In genomic region chr13:52158629-52159158, GRCh38 we compare ENCODE assay signal across 8 cellular contexts. TPM values are rescaled to one million over a fixed set of nuclear protein-coding genes. Genes with fewer than 3 reads are reported as not detected.
DNase-seq lines count a peak whose midpoint lies in the region; ATAC-seq, FAIRE-seq and TF ChIP-seq lines count a peak whose summit lies in the region.

No MANE protein-coding gene starts in this region.

- H3K36me3 Mint-ChIP-seq in HFFc6 (ENCODE audit: low read depth): peaks cover 5% of the 10 kb centered on the region; the same call in 1 of the 2 replicates

- H3K4me3 Mint-ChIP-seq in HFFc6: peak overlapping the region; percentile 91

- peaks cover 53% of the 10 kb centered on the region for H3K4me1 Mint-ChIP-seq in HFFc6 (ENCODE audit: low read depth)

- peak overlapping the region; percentile 62 for H3K4ac ChIP-seq in mesendoderm (ENCODE audit: low read depth, low read length)

- H3K27me3 Mint-ChIP-seq in HFFc6 (ENCODE audit: insufficient read depth): peaks cover 2% of the 10 kb centered on the region; the same call in 1 of the 2 replicates

- no peaks in the 10 kb centered on the region for H3K9me3 Mint-ChIP-seq in HFFc6

- peak; percentile 42 for ATAC-seq in GM18498 (IDR thresholded peaks at IDR 0.05; ENCODE audit: unreplicated experiment)

- H3K79me2 ChIP-seq in mesendoderm (ENCODE audit: control insufficient read depth, insufficient read depth, low read length): no peaks in the 10 kb centered on the region

- no peak overlapping the region for H3K27ac ChIP-seq in mesendoderm (ENCODE audit: low read depth, low read length)
- no peak overlapping the region for H3K27ac ChIP-seq in urinary bladder (ENCODE audit: low read depth)

- H3K4me2 ChIP-seq in mesendoderm (ENCODE audit: low read length): peak overlapping the region; percentile 64

- H3K27ac Mint-ChIP-seq in HFFc6: peak overlapping the region; percentile 94

- H4K5ac ChIP-seq in mesendoderm (ENCODE audit: low read length): no peak overlapping the region

- peak overlapping the region; percentile 95 for H3K56ac ChIP-seq in mesendoderm (ENCODE audit: low read length)

- no peaks in the 10 kb centered on the region for H3K27me3 ChIP-seq in endocrine pancreas (ENCODE audit: control insufficient read depth, insufficient read depth, low read length)
- no peaks in the 10 kb centered on the region for H3K27me3 ChIP-seq in mesendoderm (ENCODE audit: insufficient read depth, low read length, poor library complexity)

- H3K4me3 ChIP-seq in endocrine pancreas (ENCODE audit: control insufficient read depth, insufficient read depth, low read length) (peak overlapping the region; percentile 61), mesendoderm (ENCODE audit: low read length) (peak overlapping the region; percentile 73), urinary bladder (ENCODE audit: low read depth, low read length) (peak overlapping the region; percentile 97)

- H3K9me3 ChIP-seq in endocrine pancreas (ENCODE audit: control insufficient read depth, low read length): no peaks in the 10 kb centered on the region

- H3K79me1 ChIP-seq in mesendoderm (ENCODE audit: low read length): no peaks in the 10 kb centered on the region

- H3K9ac ChIP-seq in endocrine pancreas (ENCODE audit: control insufficient read depth, insufficient read depth, low read length) (peak overlapping the region; percentile 71), mesendoderm (ENCODE audit: low read length) (peak overlapping the region; percentile 84)

- no peak overlapping the region for H2AK5ac ChIP-seq in mesendoderm (ENCODE audit: low read length)

- DNase-seq in HFFc6 (no peak), RPMI7951 (ENCODE audit: low read depth) (peak; percentile 43), mesendoderm (peak; percentile 31), D721Med (ENCODE audit: insufficient read length, low spot score) (no peak), NCI-H2107 (lab: John Stamatoyannopoulos, UW) (no peak)

- TF ChIP-seq CTCF in HFFc6 (IDR thresholded peaks at IDR 0.05) (no peak), D721Med (IDR thresholded peaks at IDR 0.05; ENCODE audit: insufficient read depth, missing control alignments) (no peak)

- H2BK5ac ChIP-seq in mesendoderm (ENCODE audit: low read length): no peak overlapping the region

- peak overlapping the region; percentile 31 for H3K23ac ChIP-seq in mesendoderm (ENCODE audit: low read length)

- H3K4me1 ChIP-seq in endocrine pancreas (ENCODE audit: control insufficient read depth, insufficient read depth, low read length) (peaks cover 5% of the 10 kb centered on the region), mesendoderm (ENCODE audit: control insufficient read depth, low read depth, low read length) (no peaks in the 10 kb centered on the region), urinary bladder (ENCODE audit: insufficient read depth) (no peaks in the 10 kb centered on the region)

- no CpG with 5 or more reads among the region's 17 CpGs for WGBS in mesendoderm (ENCODE audit: extremely low coverage, insufficient coverage, low lambda C conversion rate)
- WGBS in urinary bladder: 9% methylated on average over 17 of the region's 17 CpGs

- H2BK15ac ChIP-seq in mesendoderm (replicated peaks; ENCODE audit: low read depth): no peak overlapping the region

- H4K8ac ChIP-seq in mesendoderm (ENCODE audit: low read depth, low read length): peak overlapping the region; percentile 57

- H3K36me3 ChIP-seq in endocrine pancreas (ENCODE audit: control insufficient read depth, insufficient read depth, low read length) (no peaks in the 10 kb centered on the region), mesendoderm (ENCODE audit: control insufficient read depth, insufficient read depth, low read length) (no peaks in the 10 kb centered on the region), urinary bladder (ENCODE audit: insufficient read depth) (no peaks in the 10 kb centered on the region)

- H3K18ac ChIP-seq in mesendoderm (ENCODE audit: low read length): peak overlapping the region; percentile 24

- H2BK120ac ChIP-seq in mesendoderm (ENCODE audit: low read depth, low read length): peak overlapping the region; percentile 36

- no peak for FAIRE-seq in D721Med (lab: Jason Lieb, UNC)

RNA-seq across cellular contexts. Expression of gene NEK3, which starts 0.7 kb away (rescaled TPM):
- total RNA-seq in HFFc6 (2021; fragmentation: NEBNext Ultra II Directional; extraction: Animal tissue kit (Norgen Biotek cat#: 25700)): 1 to 10 TPM; 5.0 to 9.9 (median 7.8) TPM
- total RNA-seq in RPMI7951 (2014; rRNA removed; shearing (Covaris generic)): 9.9 and 12.6 TPM in 2 replicates
- polyA plus RNA-seq in mesendoderm (2013, experiment 1 of 2): 26.5 TPM
- 27.1 TPM for polyA plus RNA-seq in mesendoderm (2013, experiment 2 of 2)
- total RNA-seq in urinary bladder: 22.3 TPM
- 14.2 TPM for polyA plus RNA-seq in urinary bladder

RNA-seq across cellular contexts. Expression of gene NEK5, which starts 29.8 kb away (rescaled TPM):
- total RNA-seq in HFFc6 (2021; fragmentation: NEBNext Ultra II Directional; extraction: Animal tissue kit (Norgen Biotek cat#: 25700)): not detected
- not detected in 2 replicates for total RNA-seq in RPMI7951 (2014; rRNA removed; shearing (Covaris generic))
- polyA plus RNA-seq in mesendoderm (2013, experiment 1 of 2): 0.67 TPM
- 0.64 TPM for polyA plus RNA-seq in mesendoderm (2013, experiment 2 of 2)
- 1.4 TPM for total RNA-seq in urinary bladder
- 0.16 TPM for polyA plus RNA-seq in urinary bladder

Comparison
In these comparisons a context has a peak if more than half of its experiments do, and no peak if none do; other contexts are left out.
1. DNase-seq: peak in RPMI7951 (single experiment) and mesendoderm (single experiment); none in HFFc6 (single experiment), D721Med (single experiment) and NCI-H2107 (single experiment).
2. Peak in every context shown above with its lines, with median percentiles within 50 percentile points of each other: H3K4me3 ChIP-seq.